Comparison of ENCODE assay signal across 8 cellular contexts in genomic region chr14:50362791-50363733, GRCh38. TPM values are rescaled to one million over a fixed set of nuclear protein-coding genes. Genes with fewer than 3 reads are reported as not detected.
DNase-seq lines count a peak whose midpoint lies in the region; ATAC-seq and TF ChIP-seq lines count a peak whose summit lies in the region.

No MANE protein-coding gene starts in this region.

- intact Hi-C loops in spleen (cut with DNase I; ENCODE audit: low total_unique reads), result no loop called here

- TF ChIP-seq CTCF in RWPE1 (conservative IDR thresholded peaks at IDR 0.05; ENCODE audit: low read depth), result no peak
- no peak for TF ChIP-seq CTCF in spleen (IDR thresholded peaks at IDR 0.05 in 8 of 11, conservative IDR thresholded peaks at IDR 0.05 in 3 of 11)

- H3K27me3 Mint-ChIP-seq in effector memory CD8-positive, alpha-beta T cell, result no peaks in the 10 kb centered on the region

- H3K36me3 Mint-ChIP-seq in effector memory CD8-positive, alpha-beta T cell (ENCODE audit: insufficient read depth), result peaks cover 18% of the 10 kb centered on the region

- H3K9me3 ChIP-seq in spleen, result no peaks in the 10 kb centered on the region

- 22 to 37% (median 27%) methylated on average over 14 of the region's 14 CpGs for WGBS in spleen, 5 donors

- H3K4me3 Mint-ChIP-seq in effector memory CD8-positive, alpha-beta T cell, result peak overlapping the region; percentile 84 to 85

- H3K27ac ChIP-seq in RWPE1 (peak overlapping the region; percentile 59), spleen (peak overlapping the region; percentile 70 to 94 (median 86))

- H3K27me3 ChIP-seq in spleen (replicated peaks in 1 of 7), result no peaks in the 10 kb centered on the region

- POLR2A ChIA-PET in RWPE1 (lab: Yijun Ruan, JAX; ENCODE audit: low non-redundant PET), result no interaction called here

- DNase-seq in RWPE1 (ENCODE audit: low spot score) (no peak), spleen (peak; percentile 74), NCI-H510A treated with DMSO at 0.1 percent for 48 hours (lab: John Stamatoyannopoulos, UW) (no peak), NCI-H2227 (lab: John Stamatoyannopoulos, UW; ENCODE audit: unreplicated experiment) (no peak)
- peak; percentile 24 to 38 (median 33) for DNase-seq in effector memory CD8-positive, alpha-beta T cell
- DNase-seq in effector CD4-positive, alpha-beta T cell, result no peak

- CTCF ChIA-PET in RWPE1 (lab: Yijun Ruan, JAX), result no interaction called here

- peaks cover 11 to 61% (median 37%) of the 10 kb centered on the region in 6 donors for H3K4me1 ChIP-seq in spleen

- peaks cover 0 to 10% (median 1%) of the 10 kb centered on the region in 6 donors for H3K36me3 ChIP-seq in spleen

- no peaks in the 10 kb centered on the region for H3K9me3 Mint-ChIP-seq in effector memory CD8-positive, alpha-beta T cell

- H3K27ac Mint-ChIP-seq in effector memory CD8-positive, alpha-beta T cell, result peak overlapping the region; percentile 87 to 93

- H3K4me3 ChIP-seq in spleen, result peak overlapping the region; percentile 6 to 71 (median 36)

- H3K4me1 Mint-ChIP-seq in effector memory CD8-positive, alpha-beta T cell (ENCODE audit: low read depth in 2 of 2), result peaks cover 28 to 40% of the 10 kb centered on the region in 2 donors

- peak; percentile 18 for ATAC-seq in GM18498 (IDR thresholded peaks at IDR 0.05; ENCODE audit: unreplicated experiment)
- ATAC-seq in HG02610 (IDR thresholded peaks at IDR 0.05; ENCODE audit: unreplicated experiment), result peak; percentile 28
- peak; percentile 23 for ATAC-seq in effector memory CD8-positive, alpha-beta T cell (replicated peaks)

- no peak for TF ChIP-seq POLR2A in spleen (IDR thresholded peaks at IDR 0.05)

RNA-seq across cellular contexts. Expression of gene CDKL1, which starts 33.6 kb away (rescaled TPM):
- 100 to 1,000 TPM in 1 of 7 donors, 10 to 100 TPM in 5, 1 to 10 TPM in 1; 9.2 to 310 (median 27.8) TPM for total RNA-seq in spleen
- 1 to 10 TPM; 1.7 to 4.3 (median 2.8) TPM for polyA plus RNA-seq in spleen

RNA-seq across cellular contexts. Expression of gene DMAC2L, which starts 50.9 kb away (rescaled TPM):
- total RNA-seq in spleen, result 10 to 100 TPM; 10.0 to 24.7 (median 20.5) TPM
- polyA plus RNA-seq in spleen, result 10 to 100 TPM; 15.7 to 17.0 (median 17.0) TPM

RNA-seq across cellular contexts. Expression of gene L2HGDH, which starts 51.0 kb away (rescaled TPM):
- 1 to 10 TPM; 2.8 to 4.9 (median 3.9) TPM for total RNA-seq in spleen
- polyA plus RNA-seq in spleen, result 1 to 10 TPM in 2 of 3 donors, under 1 TPM in 1; 0.72 to 1.2 (median 1.2) TPM

Comparison
In these comparisons a context has a peak if more than half of its experiments do, and no peak if none do; other contexts are left out.
1. DNase-seq: peak in effector memory CD8-positive, alpha-beta T cell (3 of 3) and spleen (single experiment); none in RWPE1 (single experiment), NCI-H510A treated with DMSO at 0.1 percent for 48 hours (single experiment), effector CD4-positive, alpha-beta T cell (single experiment) and NCI-H2227 (single experiment).
2. Peak in every context shown above with its lines, with median percentiles within 50 percentile points of each other: ATAC-seq.